Comparison of ENCODE assay signal across 8 cellular contexts in genomic region chr14:90545966-90546751, GRCh38.
A peak's percentile ranks its signal among the peaks of the same experiment; 100 is the strongest.
DNase-seq lines count a peak whose midpoint lies in the region; ATAC-seq and TF ChIP-seq lines count a peak whose summit lies in the region.
"Had no signal": no experiment of that assay in that cellular context is flagged by ENCODE, and none has a peak within 500 bp of the region (broad histone marks: within the 10 kb centered on the region; RNA-seq: fewer than 3 reads in every experiment).

No MANE protein-coding gene starts in this region.

- TF ChIP-seq CTCF in esophagus squamous epithelium (IDR thresholded peaks at IDR 0.05) (no peak), neural crest cell (conservative IDR thresholded peaks at IDR 0.05) (no peak), thoracic aorta (IDR thresholded peaks at IDR 0.05) (no peak)

- ATAC-seq in thoracic aorta (ENCODE audit: insufficient number of reproducible peaks, low FRiP score, low read depth) (peak; percentile 58), HG03565 (IDR thresholded peaks at IDR 0.05; ENCODE audit: unreplicated experiment) (no peak)

- H3K27ac Mint-ChIP-seq in neural crest cell (ENCODE audit: unreplicated experiment): peak overlapping the region; percentile 12

- peak overlapping the region; percentile 28 to 57 (median 48) for H3K27ac ChIP-seq in esophagus squamous epithelium
- peak overlapping the region; percentile 68 to 76 for H3K27ac ChIP-seq in thoracic aorta
- H3K27ac ChIP-seq: neutrophil had no signal

- no peak overlapping the region for H3K4me3 Mint-ChIP-seq in neural crest cell

- H3K4me1 Mint-ChIP-seq in neural crest cell: peaks cover 23% of the 10 kb centered on the region

- H3K9me3 ChIP-seq in esophagus squamous epithelium (no peaks in the 10 kb centered on the region), thoracic aorta (no peaks in the 10 kb centered on the region)
- H3K9me3 ChIP-seq: neutrophil had no signal

- no peaks in the 10 kb centered on the region for H3K9me3 Mint-ChIP-seq in neural crest cell

- H3K4me3 ChIP-seq in esophagus squamous epithelium: no peak overlapping the region
- no peak overlapping the region for H3K4me3 ChIP-seq in thoracic aorta

- no peaks in the 10 kb centered on the region for H3K36me3 ChIP-seq in esophagus squamous epithelium
- H3K36me3 ChIP-seq in thoracic aorta: no peaks in the 10 kb centered on the region

- WGBS in esophagus squamous epithelium, 2 donors: 35 to 38% methylated on average over 6 to 8 of the region's 10 CpGs

- peaks cover 15 to 30% (median 16%) of the 10 kb centered on the region in 3 donors for H3K4me1 ChIP-seq in esophagus squamous epithelium
- H3K4me1 ChIP-seq in thoracic aorta (ENCODE audit: control insufficient read depth in 1 of 2, low read depth in 2 of 2): peaks cover 12 to 32% of the 10 kb centered on the region in 2 donors

- H3K36me3 Mint-ChIP-seq in neural crest cell (ENCODE audit: low read depth): peaks cover 5% of the 10 kb centered on the region

- H3K27me3 ChIP-seq in esophagus squamous epithelium (no peaks in the 10 kb centered on the region), thoracic aorta (replicated peaks; ENCODE audit: insufficient read depth) (no peaks in the 10 kb centered on the region)
- H3K27me3 ChIP-seq: neutrophil had no signal

- peak; percentile 54 for DNase-seq in NCI-H69 (lab: John Stamatoyannopoulos, UW)
- no peak for DNase-seq in esophagus squamous epithelium (lab: John Stamatoyannopoulos, UW)
- no peak for DNase-seq in neural crest cell (ENCODE audit: low read depth, low spot score)
- peak; percentile 58 for DNase-seq in thoracic aorta (ENCODE audit: low spot score)
- DNase-seq in stimulated activated CD4-positive, alpha-beta T cell treated with anti-CD3 and anti-CD28 coated beads, Interleukin-15, amount 100 ng/mL, for 24 hours: no peak
- no peak for DNase-seq in NCI-H345 treated with DMSO at 0.1 percent for 48 hours (lab: John Stamatoyannopoulos, UW; ENCODE audit: unreplicated experiment)

- no peak for TF ChIP-seq POLR2A in esophagus squamous epithelium (IDR thresholded peaks at IDR 0.05)

- intact Hi-C loops in esophagus squamous epithelium (cut with DNase I): no loop called here

- H3K27me3 Mint-ChIP-seq in neural crest cell (ENCODE audit: low read depth): no peaks in the 10 kb centered on the region

Comparison
In these comparisons a context has a peak if more than half of its experiments do, and no peak if none do; other contexts are left out.
1. DNase-seq: peak in NCI-H69 (single experiment) and thoracic aorta (single experiment); none in esophagus squamous epithelium (single experiment), neural crest cell (single experiment), stimulated activated CD4-positive, alpha-beta T cell treated with anti-CD3 and anti-CD28 coated beads, Interleukin-15, amount 100 ng/mL, for 24 hours (single experiment) and NCI-H345 treated with DMSO at 0.1 percent for 48 hours (single experiment).